ENCODE assay signal across 2 cellular contexts in the genomic region with DNA sequence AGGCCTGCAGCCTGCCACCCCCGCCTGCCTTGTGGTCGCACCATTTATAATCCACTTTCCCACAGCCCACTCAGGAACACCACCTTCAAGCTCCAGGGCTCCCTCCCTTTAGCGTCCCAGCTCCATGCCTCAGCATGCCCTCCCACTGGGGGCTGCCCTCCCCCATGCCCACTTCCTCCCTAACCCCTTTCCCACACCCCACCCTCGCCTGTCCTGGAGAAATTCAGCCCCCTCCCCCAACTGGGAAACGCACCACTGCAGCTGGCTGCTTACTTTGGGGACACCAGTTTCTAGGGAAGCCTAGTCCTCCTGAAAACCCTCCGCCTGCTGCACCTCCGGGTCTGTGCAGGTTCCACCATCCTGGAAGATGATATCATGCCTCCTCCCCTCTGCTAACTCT.
A peak's percentile ranks its signal among the peaks of the same experiment; 100 is the strongest.
TF ChIP-seq lines count a peak whose summit lies in the region.

No MANE protein-coding gene starts in this region.

TF ChIP-seq in GM23338, 12 proteins besides CTCF, POLR2A, EP300 and RAD21 (continued from another document):
- TF ChIP-seq, protein P1, sequence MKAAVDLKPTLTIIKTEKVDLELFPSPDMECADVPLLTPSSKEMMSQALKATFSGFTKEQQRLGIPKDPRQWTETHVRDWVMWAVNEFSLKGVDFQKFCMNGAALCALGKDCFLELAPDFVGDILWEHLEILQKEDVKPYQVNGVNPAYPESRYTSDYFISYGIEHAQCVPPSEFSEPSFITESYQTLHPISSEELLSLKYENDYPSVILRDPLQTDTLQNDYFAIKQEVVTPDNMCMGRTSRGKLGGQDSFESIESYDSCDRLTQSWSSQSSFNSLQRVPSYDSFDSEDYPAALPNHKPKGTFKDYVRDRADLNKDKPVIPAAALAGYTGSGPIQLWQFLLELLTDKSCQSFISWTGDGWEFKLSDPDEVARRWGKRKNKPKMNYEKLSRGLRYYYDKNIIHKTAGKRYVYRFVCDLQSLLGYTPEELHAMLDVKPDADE (IDR thresholded peaks at IDR 0.05), result no peak
- TF ChIP-seq, protein P2, sequence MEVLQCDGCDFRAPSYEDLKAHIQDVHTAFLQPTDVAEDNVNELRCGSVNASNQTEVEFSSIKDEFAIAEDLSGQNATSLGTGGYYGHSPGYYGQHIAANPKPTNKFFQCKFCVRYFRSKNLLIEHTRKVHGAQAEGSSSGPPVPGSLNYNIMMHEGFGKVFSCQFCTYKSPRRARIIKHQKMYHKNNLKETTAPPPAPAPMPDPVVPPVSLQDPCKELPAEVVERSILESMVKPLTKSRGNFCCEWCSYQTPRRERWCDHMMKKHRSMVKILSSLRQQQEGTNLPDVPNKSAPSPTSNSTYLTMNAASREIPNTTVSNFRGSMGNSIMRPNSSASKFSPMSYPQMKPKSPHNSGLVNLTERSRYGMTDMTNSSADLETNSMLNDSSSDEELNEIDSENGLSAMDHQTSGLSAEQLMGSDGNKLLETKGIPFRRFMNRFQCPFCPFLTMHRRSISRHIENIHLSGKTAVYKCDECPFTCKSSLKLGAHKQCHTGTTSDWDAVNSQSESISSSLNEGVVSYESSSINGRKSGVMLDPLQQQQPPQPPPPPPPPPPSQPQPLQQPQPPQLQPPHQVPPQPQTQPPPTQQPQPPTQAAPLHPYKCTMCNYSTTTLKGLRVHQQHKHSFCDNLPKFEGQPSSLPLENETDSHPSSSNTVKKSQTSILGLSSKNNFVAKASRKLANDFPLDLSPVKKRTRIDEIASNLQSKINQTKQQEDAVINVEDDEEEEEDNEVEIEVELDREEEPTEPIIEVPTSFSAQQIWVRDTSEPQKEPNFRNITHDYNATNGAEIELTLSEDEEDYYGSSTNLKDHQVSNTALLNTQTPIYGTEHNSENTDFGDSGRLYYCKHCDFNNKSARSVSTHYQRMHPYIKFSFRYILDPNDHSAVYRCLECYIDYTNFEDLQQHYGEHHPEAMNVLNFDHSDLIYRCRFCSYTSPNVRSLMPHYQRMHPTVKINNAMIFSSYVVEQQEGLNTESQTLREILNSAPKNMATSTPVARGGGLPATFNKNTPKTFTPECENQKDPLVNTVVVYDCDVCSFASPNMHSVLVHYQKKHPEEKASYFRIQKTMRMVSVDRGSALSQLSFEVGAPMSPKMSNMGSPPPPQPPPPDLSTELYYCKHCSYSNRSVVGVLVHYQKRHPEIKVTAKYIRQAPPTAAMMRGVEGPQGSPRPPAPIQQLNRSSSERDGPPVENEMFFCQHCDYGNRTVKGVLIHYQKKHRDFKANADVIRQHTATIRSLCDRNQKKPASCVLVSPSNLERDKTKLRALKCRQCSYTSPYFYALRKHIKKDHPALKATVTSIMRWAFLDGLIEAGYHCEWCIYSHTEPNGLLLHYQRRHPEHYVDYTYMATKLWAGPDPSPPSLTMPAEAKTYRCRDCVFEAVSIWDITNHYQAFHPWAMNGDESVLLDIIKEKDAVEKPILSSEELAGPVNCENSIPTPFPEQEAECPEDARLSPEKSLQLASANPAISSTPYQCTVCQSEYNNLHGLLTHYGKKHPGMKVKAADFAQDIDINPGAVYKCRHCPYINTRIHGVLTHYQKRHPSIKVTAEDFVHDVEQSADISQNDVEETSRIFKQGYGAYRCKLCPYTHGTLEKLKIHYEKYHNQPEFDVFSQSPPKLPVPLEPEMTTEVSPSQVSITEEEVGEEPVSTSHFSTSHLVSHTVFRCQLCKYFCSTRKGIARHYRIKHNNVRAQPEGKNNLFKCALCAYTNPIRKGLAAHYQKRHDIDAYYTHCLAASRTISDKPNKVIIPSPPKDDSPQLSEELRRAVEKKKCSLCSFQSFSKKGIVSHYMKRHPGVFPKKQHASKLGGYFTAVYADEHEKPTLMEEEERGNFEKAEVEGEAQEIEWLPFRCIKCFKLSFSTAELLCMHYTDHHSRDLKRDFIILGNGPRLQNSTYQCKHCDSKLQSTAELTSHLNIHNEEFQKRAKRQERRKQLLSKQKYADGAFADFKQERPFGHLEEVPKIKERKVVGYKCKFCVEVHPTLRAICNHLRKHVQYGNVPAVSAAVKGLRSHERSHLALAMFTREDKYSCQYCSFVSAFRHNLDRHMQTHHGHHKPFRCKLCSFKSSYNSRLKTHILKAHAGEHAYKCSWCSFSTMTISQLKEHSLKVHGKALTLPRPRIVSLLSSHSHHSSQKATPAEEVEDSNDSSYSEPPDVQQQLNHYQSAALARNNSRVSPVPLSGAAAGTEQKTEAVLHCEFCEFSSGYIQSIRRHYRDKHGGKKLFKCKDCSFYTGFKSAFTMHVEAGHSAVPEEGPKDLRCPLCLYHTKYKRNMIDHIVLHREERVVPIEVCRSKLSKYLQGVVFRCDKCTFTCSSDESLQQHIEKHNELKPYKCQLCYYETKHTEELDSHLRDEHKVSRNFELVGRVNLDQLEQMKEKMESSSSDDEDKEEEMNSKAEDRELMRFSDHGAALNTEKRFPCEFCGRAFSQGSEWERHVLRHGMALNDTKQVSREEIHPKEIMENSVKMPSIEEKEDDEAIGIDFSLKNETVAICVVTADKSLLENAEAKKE (CRISPR knock-in tag; IDR thresholded peaks at IDR 0.05), result no peak
TF ChIP-seq in GM23338: peak in this region for 0.

TF ChIP-seq in K562, 482 proteins besides CTCF, POLR2A, EP300 and RAD21 (continued from another document):
- TF ChIP-seq, protein P3, sequence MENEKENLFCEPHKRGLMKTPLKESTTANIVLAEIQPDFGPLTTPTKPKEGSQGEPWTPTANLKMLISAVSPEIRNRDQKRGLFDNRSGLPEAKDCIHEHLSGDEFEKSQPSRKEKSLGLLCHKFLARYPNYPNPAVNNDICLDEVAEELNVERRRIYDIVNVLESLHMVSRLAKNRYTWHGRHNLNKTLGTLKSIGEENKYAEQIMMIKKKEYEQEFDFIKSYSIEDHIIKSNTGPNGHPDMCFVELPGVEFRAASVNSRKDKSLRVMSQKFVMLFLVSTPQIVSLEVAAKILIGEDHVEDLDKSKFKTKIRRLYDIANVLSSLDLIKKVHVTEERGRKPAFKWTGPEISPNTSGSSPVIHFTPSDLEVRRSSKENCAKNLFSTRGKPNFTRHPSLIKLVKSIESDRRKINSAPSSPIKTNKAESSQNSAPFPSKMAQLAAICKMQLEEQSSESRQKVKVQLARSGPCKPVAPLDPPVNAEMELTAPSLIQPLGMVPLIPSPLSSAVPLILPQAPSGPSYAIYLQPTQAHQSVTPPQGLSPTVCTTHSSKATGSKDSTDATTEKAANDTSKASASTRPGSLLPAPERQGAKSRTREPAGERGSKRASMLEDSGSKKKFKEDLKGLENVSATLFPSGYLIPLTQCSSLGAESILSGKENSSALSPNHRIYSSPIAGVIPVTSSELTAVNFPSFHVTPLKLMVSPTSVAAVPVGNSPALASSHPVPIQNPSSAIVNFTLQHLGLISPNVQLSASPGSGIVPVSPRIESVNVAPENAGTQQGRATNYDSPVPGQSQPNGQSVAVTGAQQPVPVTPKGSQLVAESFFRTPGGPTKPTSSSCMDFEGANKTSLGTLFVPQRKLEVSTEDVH (IDR thresholded peaks at IDR 0.05; ENCODE audit: low read depth, partially characterized antibody), result no peak
- TF ChIP-seq ZNF165 (CRISPR knock-in tag; IDR thresholded peaks at IDR 0.05; ENCODE audit: borderline replicate concordance), result no peak
- TF ChIP-seq SMARCB1 (IDR thresholded peaks at IDR 0.05; ENCODE audit: insufficient read length, low read depth), result no peak
- TF ChIP-seq, protein P4, sequence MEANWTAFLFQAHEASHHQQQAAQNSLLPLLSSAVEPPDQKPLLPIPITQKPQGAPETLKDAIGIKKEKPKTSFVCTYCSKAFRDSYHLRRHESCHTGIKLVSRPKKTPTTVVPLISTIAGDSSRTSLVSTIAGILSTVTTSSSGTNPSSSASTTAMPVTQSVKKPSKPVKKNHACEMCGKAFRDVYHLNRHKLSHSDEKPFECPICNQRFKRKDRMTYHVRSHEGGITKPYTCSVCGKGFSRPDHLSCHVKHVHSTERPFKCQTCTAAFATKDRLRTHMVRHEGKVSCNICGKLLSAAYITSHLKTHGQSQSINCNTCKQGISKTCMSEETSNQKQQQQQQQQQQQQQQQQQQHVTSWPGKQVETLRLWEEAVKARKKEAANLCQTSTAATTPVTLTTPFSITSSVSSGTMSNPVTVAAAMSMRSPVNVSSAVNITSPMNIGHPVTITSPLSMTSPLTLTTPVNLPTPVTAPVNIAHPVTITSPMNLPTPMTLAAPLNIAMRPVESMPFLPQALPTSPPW (CRISPR knock-in tag; IDR thresholded peaks at IDR 0.05), result no peak
- peak; percentile 23 for TF ChIP-seq SAP30 (IDR thresholded peaks at IDR 0.05; ENCODE audit: borderline replicate concordance, insufficient read depth, low read depth, low read length, poor library complexity, severe bottlenecking)
- TF ChIP-seq ZNF197 (CRISPR knock-in tag; IDR thresholded peaks at IDR 0.05; ENCODE audit: low read depth), result no peak
- TF ChIP-seq TEAD1 (CRISPR knock-in tag; IDR thresholded peaks at IDR 0.05), result no peak
- TF ChIP-seq, protein P5, sequence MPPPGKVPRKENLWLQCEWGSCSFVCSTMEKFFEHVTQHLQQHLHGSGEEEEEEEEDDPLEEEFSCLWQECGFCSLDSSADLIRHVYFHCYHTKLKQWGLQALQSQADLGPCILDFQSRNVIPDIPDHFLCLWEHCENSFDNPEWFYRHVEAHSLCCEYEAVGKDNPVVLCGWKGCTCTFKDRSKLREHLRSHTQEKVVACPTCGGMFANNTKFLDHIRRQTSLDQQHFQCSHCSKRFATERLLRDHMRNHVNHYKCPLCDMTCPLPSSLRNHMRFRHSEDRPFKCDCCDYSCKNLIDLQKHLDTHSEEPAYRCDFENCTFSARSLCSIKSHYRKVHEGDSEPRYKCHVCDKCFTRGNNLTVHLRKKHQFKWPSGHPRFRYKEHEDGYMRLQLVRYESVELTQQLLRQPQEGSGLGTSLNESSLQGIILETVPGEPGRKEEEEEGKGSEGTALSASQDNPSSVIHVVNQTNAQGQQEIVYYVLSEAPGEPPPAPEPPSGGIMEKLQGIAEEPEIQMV (tag; conservative IDR thresholded peaks at IDR 0.05; ENCODE audit: low read depth), result 0 out of 2 replicates have a peak, but pooled peaks have one; percentile 32
